In the genomic region with DNA sequence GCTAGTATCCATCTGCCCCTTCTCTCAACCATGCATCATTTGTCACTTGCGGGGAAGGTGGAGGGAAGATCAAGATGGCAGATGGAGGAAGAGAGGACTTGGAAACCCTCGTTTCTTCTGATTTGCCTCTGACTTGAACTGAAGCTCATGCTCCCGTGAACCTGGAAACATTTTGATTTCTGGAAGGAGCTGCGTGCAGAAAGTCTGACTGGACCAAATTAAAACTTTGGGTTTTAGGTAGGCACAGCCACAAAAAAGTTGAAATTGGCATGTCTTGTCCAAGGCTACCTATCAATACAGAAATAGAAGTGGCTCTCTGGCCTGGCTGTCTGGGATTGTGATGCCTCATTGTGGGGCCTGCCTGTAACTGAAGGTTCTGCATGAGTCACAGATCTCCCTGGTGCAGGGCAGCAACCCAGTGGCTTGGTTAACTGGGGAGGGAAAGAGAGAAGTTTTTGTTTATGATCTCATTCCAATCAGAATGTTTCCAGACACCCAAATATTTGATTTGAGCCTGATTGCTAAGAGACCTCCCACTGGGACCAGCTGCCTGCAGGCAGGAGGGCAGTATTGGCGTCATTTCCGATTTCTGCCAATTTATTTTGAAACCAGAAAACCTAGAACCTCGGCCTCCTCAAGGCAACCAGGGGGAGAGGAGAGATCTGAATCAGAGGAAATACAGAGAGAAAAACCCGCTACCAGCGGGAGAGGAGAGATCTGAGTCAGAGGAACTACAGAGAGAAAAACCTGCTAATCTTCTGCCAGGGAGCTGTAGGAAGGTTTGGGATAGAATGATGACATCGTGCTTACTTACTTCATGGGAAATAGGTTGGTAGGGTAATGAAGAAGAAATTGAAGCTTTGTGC, we compare ENCODE assay signal across 17 cellular contexts.
A peak's percentile ranks its signal among the peaks of the same experiment; 100 is the strongest.
DNase-seq lines count a peak whose midpoint lies in the region; ATAC-seq and TF ChIP-seq lines count a peak whose summit lies in the region.
"Had no signal": no experiment of that assay in that cellular context is flagged by ENCODE, and none has a peak within 500 bp of the region (broad histone marks: within the 10 kb centered on the region; RNA-seq: fewer than 3 reads in every experiment).

No MANE protein-coding gene starts in this region.

- no peak overlapping the region for H3K27ac ChIP-seq in lung (ENCODE audit: low read depth in 1 of 2, low read length in 1 of 2)
- H3K27ac ChIP-seq: C4-2B, cardiac muscle cell, parathyroid adenoma had no signal

- H3K9me3 ChIP-seq in lung (ENCODE audit: control insufficient read depth in 2 of 2, insufficient read depth in 1 of 2, low read length in 1 of 2) = no peaks in the 10 kb centered on the region

- H3K27me3 Mint-ChIP-seq in mesothelial cell of epicardium (ENCODE audit: low read depth) = no peaks in the 10 kb centered on the region
- H3K27me3 Mint-ChIP-seq: activated CD4-positive, alpha-beta memory T cell treated with anti-CD3 and anti-CD28 coated beads for 36 hours had no signal

- no peaks in the 10 kb centered on the region for H3K4me1 ChIP-seq in lung (ENCODE audit: control insufficient read depth in 2 of 2, insufficient read depth in 2 of 2, low read length in 2 of 2)
- H3K4me1 ChIP-seq: parathyroid adenoma had no signal

- DNase-seq in AG20443 (ENCODE audit: low spot score) = peak; percentile 45
- peak; percentile 96 for DNase-seq in HT1080 (ENCODE audit: low read depth)
- peak; percentile 100 for DNase-seq in T1000 (lab: John Stamatoyannopoulos, UW)
- peak; percentile 15 for DNase-seq in lung (ENCODE audit: low spot score)
- no peak for DNase-seq in mesothelial cell of epicardium (ENCODE audit: low spot score in 2 of 2, unreplicated experiment in 2 of 2)
- no peak for DNase-seq in stimulated activated CD4-positive, alpha-beta T cell treated with anti-CD3 and anti-CD28 coated beads, Interleukin-1b, Interleukin-23, amount 100 ng/mL, for 48 hours
- DNase-seq: activated CD4-positive, alpha-beta memory T cell treated with anti-CD3 and anti-CD28 coated beads for 36 hours; activated gamma-delta T cell; GDM1; NCI-H1105 treated with DMSO at 0.1 percent for 48 hours; NCI-H524 treated with DMSO at 0.1 percent for 48 hours had no signal

- H3K36me3 ChIP-seq in lung (ENCODE audit: control insufficient read depth in 2 of 2, insufficient read depth in 2 of 2, low read length in 2 of 2) = no peaks in the 10 kb centered on the region
- H3K36me3 ChIP-seq: cardiac muscle cell had no signal

- TF ChIP-seq CTCF in lung (IDR thresholded peaks at IDR 0.05; ENCODE audit: control extremely low read depth, extremely low read depth) (no peak), mesothelial cell of epicardium (IDR thresholded peaks at IDR 0.05; ENCODE audit: unreplicated experiment) (no peak)

- no peak overlapping the region for H3K27ac Mint-ChIP-seq in mesothelial cell of epicardium
- H3K27ac Mint-ChIP-seq: activated CD4-positive, alpha-beta memory T cell treated with anti-CD3 and anti-CD28 coated beads for 36 hours; stimulated activated effector memory CD8-positive, alpha-beta T cell treated with anti-CD3 and anti-CD28 coated beads, Interleukin-12 subunit alpha, Interleukin-12 subunit beta, amount 100 ng/mL, for 72 hours had no signal

- WGBS in lung, 2 donors = 76 to 82% methylated on average over 10 of the region's 10 CpGs

- H3K9me3 Mint-ChIP-seq in mesothelial cell of epicardium = peaks cover 40% of the 10 kb centered on the region
- H3K9me3 Mint-ChIP-seq: activated CD4-positive, alpha-beta memory T cell treated with anti-CD3 and anti-CD28 coated beads for 36 hours had no signal

- H3K4me3 ChIP-seq in lung = no peak overlapping the region
- H3K4me3 ChIP-seq: cardiac muscle cell had no signal

- H3K27me3 ChIP-seq in lung (ENCODE audit: control insufficient read depth, insufficient read depth) = no peaks in the 10 kb centered on the region
- H3K27me3 ChIP-seq: cardiac muscle cell had no signal

- no peak overlapping the region for H3K4me3 Mint-ChIP-seq in mesothelial cell of epicardium
- H3K4me3 Mint-ChIP-seq: activated CD4-positive, alpha-beta memory T cell treated with anti-CD3 and anti-CD28 coated beads for 36 hours; stimulated activated effector memory CD8-positive, alpha-beta T cell treated with anti-CD3 and anti-CD28 coated beads, Interleukin-12 subunit alpha, Interleukin-12 subunit beta, amount 100 ng/mL, for 72 hours had no signal

- ATAC-seq in lung (ENCODE audit: insufficient read depth, low FRiP score) (no peak), GM21423 (IDR thresholded peaks at IDR 0.05; ENCODE audit: unreplicated experiment) (no peak)
- ATAC-seq in activated CD4-positive, CD25-positive, alpha-beta regulatory T cell treated with anti-CD3 and anti-CD28 coated beads, Interleukin-2, amount 50 U/mL, for 24 hours = no peak
- ATAC-seq: stimulated activated effector memory CD8-positive, alpha-beta T cell treated with anti-CD3 and anti-CD28 coated beads, Interleukin-12 subunit alpha, Interleukin-12 subunit beta, amount 100 ng/mL, for 72 hours had no signal

- H3K36me3 Mint-ChIP-seq in mesothelial cell of epicardium = peaks cover 2% of the 10 kb centered on the region
- H3K36me3 Mint-ChIP-seq: activated CD4-positive, alpha-beta memory T cell treated with anti-CD3 and anti-CD28 coated beads for 36 hours; stimulated activated effector memory CD8-positive, alpha-beta T cell treated with anti-CD3 and anti-CD28 coated beads, Interleukin-12 subunit alpha, Interleukin-12 subunit beta, amount 100 ng/mL, for 72 hours had no signal

- H3K4me1 Mint-ChIP-seq in mesothelial cell of epicardium = no peaks in the 10 kb centered on the region
- H3K4me1 Mint-ChIP-seq: stimulated activated effector memory CD8-positive, alpha-beta T cell treated with anti-CD3 and anti-CD28 coated beads, Interleukin-12 subunit alpha, Interleukin-12 subunit beta, amount 100 ng/mL, for 72 hours had no signal

Comparison
In these comparisons a context has a peak if more than half of its experiments do, and no peak if none do; other contexts are left out.
1. DNase-seq: peak in AG20443 (single experiment), HT1080 (single experiment), T1000 (single experiment) and lung (single experiment); none in mesothelial cell of epicardium (0 of 2) and stimulated activated CD4-positive, alpha-beta T cell treated with anti-CD3 and anti-CD28 coated beads, Interleukin-1b, Interleukin-23, amount 100 ng/mL, for 48 hours (single experiment).